In genomic region chr19:1998712-1999708, GRCh38 we compare ENCODE assay signal across 1 cellular context.
TF ChIP-seq lines count a peak whose summit lies in the region.

No MANE protein-coding gene starts in this region.

TF ChIP-seq in HEK293, 187 proteins besides CTCF, POLR2A, EP300 and RAD21 (continued from another document):
- no peak for TF ChIP-seq ZSCAN18 (tag by site-specific recombination; IDR thresholded peaks at IDR 0.05)
